8 cellular contexts compared by ENCODE assay signal in the genomic region with DNA sequence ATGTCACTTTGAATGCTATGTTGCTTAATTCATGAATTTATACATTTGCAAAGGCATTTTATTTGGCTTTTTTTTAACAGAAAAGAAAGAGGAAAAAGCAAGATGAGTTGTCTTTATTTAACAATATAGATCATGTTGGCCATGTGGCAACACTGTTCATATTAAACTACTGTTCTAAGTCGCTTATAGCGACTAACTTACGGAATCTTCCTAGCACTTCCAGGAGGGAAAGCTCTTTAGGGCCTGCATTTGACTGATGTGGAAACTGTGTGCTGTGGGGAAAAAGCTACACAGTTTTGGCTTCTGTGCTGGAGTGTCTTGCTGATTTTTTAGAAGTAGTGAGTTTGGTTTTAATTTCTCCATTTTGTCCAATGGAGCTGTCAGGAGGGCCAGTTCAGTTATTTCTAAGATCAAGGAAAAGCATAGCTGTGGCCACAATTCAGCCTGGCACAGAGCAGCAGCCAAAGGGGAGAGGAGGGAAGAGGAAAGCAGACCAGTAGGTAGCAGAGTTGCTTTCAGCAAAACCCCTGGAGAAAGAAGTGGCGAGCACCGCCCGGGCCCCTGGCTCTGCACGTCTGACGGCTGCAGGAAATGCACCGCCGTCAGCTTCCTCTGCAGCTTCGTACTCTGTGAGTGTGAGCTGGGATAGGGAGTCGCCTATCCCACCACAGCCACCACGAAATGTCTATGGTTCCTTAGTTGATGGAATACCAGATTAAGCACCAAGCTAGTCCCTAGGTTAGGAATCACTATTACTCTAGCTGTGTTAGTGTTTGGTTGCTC.
A peak's percentile ranks its signal among the peaks of the same experiment; 100 is the strongest.
DNase-seq lines count a peak whose midpoint lies in the region; ATAC-seq and TF ChIP-seq lines count a peak whose summit lies in the region.

No MANE protein-coding gene starts in this region.

- no peak overlapping the region for H3K4me3 ChIP-seq in GM12865 (ENCODE audit: low read depth, low read length)

- H3K4me3 Mint-ChIP-seq in mesothelial cell of epicardium, result no peak overlapping the region

- H3K36me3 Mint-ChIP-seq in activated naive CD4-positive, alpha-beta T cell treated with anti-CD3 and anti-CD28 coated beads, Interleukin-2, amount 50 U/mL, for 72 hours, result no peaks in the 10 kb centered on the region
- H3K36me3 Mint-ChIP-seq in mesothelial cell of epicardium, result peaks cover 18% of the 10 kb centered on the region

- H3K27me3 Mint-ChIP-seq in mesothelial cell of epicardium (ENCODE audit: low read depth), result no peaks in the 10 kb centered on the region

- H3K9me3 Mint-ChIP-seq in activated naive CD4-positive, alpha-beta T cell treated with anti-CD3 and anti-CD28 coated beads, Interleukin-2, amount 50 U/mL, for 72 hours, result no peaks in the 10 kb centered on the region
- H3K9me3 Mint-ChIP-seq in mesothelial cell of epicardium, result no peaks in the 10 kb centered on the region

- DNase-seq in GM12865 (ENCODE audit: low read depth) (peak; percentile 23), mesothelial cell of epicardium (ENCODE audit: low spot score in 2 of 2, unreplicated experiment in 2 of 2) (no peak), NCI-H226 (no peak), GM13976 (ENCODE audit: low spot score) (no peak), ureter (ENCODE audit: low spot score) (no peak), ACHN (no peak)
- DNase-seq in activated naive CD4-positive, alpha-beta T cell treated with anti-CD3 and anti-CD28 coated beads, Interleukin-2, amount 50 U/mL, for 72 hours (ENCODE audit: low spot score in 2 of 2), result no peak

- in situ Hi-C loops in GM13976 (cut with MboI; ENCODE audit: low sequenced_read_pairs, unreplicated experiment), result no loop called here
- in situ Hi-C loops in ACHN (cut with HindIII; ENCODE audit: low pct_ligation_motif_present, low pct_unique_long_range_greater_than_20kb, low sequenced_read_pairs), result no loop called here

- peak; percentile 27 for ATAC-seq in HG03135 (IDR thresholded peaks at IDR 0.05; ENCODE audit: unreplicated experiment)
- peak; percentile 54 to 58 for ATAC-seq in activated naive CD4-positive, alpha-beta T cell treated with anti-CD3 and anti-CD28 coated beads, Interleukin-2, amount 50 U/mL, for 72 hours

- TF ChIP-seq CTCF in GM12865 (IDR thresholded peaks at IDR 0.05; ENCODE audit: insufficient read depth, low read depth, low read length, missing control alignments), result no peak
- no peak for TF ChIP-seq CTCF in mesothelial cell of epicardium (IDR thresholded peaks at IDR 0.05; ENCODE audit: unreplicated experiment)
- no peak for TF ChIP-seq CTCF in GM13976 (IDR thresholded peaks at IDR 0.05; ENCODE audit: borderline replicate concordance, control extremely low read depth, extremely low read depth, insufficient read depth, missing control alignments)

- peak overlapping the region in 1 of 2 donors; percentile 45 for H3K27ac Mint-ChIP-seq in activated naive CD4-positive, alpha-beta T cell treated with anti-CD3 and anti-CD28 coated beads, Interleukin-2, amount 50 U/mL, for 72 hours
- H3K27ac Mint-ChIP-seq in mesothelial cell of epicardium, result peak overlapping the region; percentile 82

- H3K4me1 Mint-ChIP-seq in mesothelial cell of epicardium, result peaks cover 48% of the 10 kb centered on the region
